ENCODE assay signal across 7 cellular contexts in the genomic region with DNA sequence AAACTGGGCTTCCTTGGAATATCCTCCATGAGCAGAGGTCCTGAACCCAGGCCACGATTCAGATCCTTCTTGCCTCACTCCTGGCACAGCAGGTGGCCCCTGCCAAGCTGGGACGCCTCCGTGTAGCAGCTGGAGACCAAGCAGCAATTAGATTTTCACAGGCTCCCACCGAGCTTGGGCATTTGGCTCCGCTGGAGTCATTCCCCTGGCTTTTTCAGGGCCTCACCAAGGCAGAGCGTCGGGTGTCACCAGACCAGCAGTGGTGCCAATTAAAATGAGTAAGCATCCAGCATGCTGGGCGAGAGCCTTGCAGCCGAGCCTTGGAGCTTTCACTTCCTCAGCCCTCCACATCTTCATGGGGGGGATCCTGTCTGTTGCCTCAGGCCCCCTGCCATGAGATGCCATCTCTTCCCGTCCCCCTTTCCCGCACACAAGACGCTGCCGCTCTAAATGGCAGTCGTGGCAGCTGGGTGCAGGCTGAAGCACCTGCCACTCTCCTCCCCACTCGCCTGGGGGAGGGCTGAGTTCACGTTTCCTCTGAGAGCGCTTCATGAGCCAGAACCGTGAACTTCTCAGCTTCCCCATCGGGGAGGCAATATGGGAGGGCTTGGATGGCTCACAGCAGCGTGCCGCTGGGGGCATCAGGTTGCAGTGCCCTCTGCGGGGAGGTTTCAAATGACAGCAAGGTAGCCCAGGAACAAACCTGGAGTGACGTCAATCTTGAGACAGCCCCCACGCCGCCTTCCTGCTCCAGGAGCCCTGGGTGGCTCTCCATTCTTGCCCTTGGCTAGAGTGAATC. TPM values are rescaled to one million over a fixed set of nuclear protein-coding genes. Genes with fewer than 3 reads are reported as not detected.
DNase-seq lines count a peak whose midpoint lies in the region; ATAC-seq and TF ChIP-seq lines count a peak whose summit lies in the region.

No MANE protein-coding gene starts in this region.

- H3K4me1 ChIP-seq in left ventricle myocardium inferior (peaks cover 100% of the 10 kb centered on the region), skeletal muscle satellite cell (ENCODE audit: control insufficient read depth, insufficient read depth, low read length) (peaks cover 50% of the 10 kb centered on the region)

- peaks cover 70% of the 10 kb centered on the region for H3K36me3 ChIP-seq in left ventricle myocardium inferior
- H3K36me3 ChIP-seq in skeletal muscle satellite cell (ENCODE audit: insufficient read depth, low read length), result peaks cover 39% of the 10 kb centered on the region

- ATAC-seq in GM18909 (IDR thresholded peaks at IDR 0.05; ENCODE audit: poor library complexity, unreplicated experiment), result peak; percentile 73
- ATAC-seq in HG03097 (IDR thresholded peaks at IDR 0.05; ENCODE audit: low FRiP score, unreplicated experiment), result peak; percentile 40
- ATAC-seq in HG03039 (IDR thresholded peaks at IDR 0.05; ENCODE audit: unreplicated experiment), result no peak

- no peaks in the 10 kb centered on the region for H3K9me3 ChIP-seq in left ventricle myocardium inferior (replicated peaks)
- no peaks in the 10 kb centered on the region for H3K9me3 ChIP-seq in skeletal muscle satellite cell (replicated peaks; ENCODE audit: low read length)

- H3K4me2 ChIP-seq in skeletal muscle satellite cell (ENCODE audit: low read length), result peak overlapping the region; percentile 72

- DNase-seq in NCI-H446 treated with DMSO at 0.1 percent for 48 hours (lab: John Stamatoyannopoulos, UW) (peak; percentile 89), activated T-cell treated with anti-CD3 and anti-CD28 coated beads for 48 hours (ENCODE audit: low read depth) (peak; percentile 48), left ventricle myocardium inferior (peak; percentile 52)

- peak overlapping the region; percentile 99 for H3K27ac ChIP-seq in left ventricle myocardium inferior (replicated peaks)

- H3K27me3 ChIP-seq in left ventricle myocardium inferior (ENCODE audit: low read depth) (no peaks in the 10 kb centered on the region), skeletal muscle satellite cell (ENCODE audit: control insufficient read depth, insufficient read depth, low read length) (no peaks in the 10 kb centered on the region)

- peak overlapping the region; percentile 15 for H3K4me3 ChIP-seq in left ventricle myocardium inferior
- peak overlapping the region; percentile 31 for H3K4me3 ChIP-seq in skeletal muscle satellite cell (ENCODE audit: low read length)

- intact Hi-C loops in left ventricle myocardium inferior (cut with micrococcal nuclease), result no loop called here

- H3K9ac ChIP-seq in skeletal muscle satellite cell (ENCODE audit: low read depth, low read length), result peak overlapping the region; percentile 44

- no peak for TF ChIP-seq CTCF in left ventricle myocardium inferior (IDR thresholded peaks at IDR 0.05; ENCODE audit: borderline replicate concordance)

RNA-seq across cellular contexts. Expression of gene TPCN1, which starts 11.7 kb away (rescaled TPM):
- 153 TPM for total RNA-seq in left ventricle myocardium inferior
- total RNA-seq in skeletal muscle satellite cell (2012; rRNA removed), result 12.7 and 13.4 TPM in 2 replicates

RNA-seq across cellular contexts. Expression of gene RITA1, which starts 47.5 kb away (rescaled TPM):
- 17.9 TPM for total RNA-seq in left ventricle myocardium inferior
- total RNA-seq in skeletal muscle satellite cell (2012; rRNA removed), result 19.3 and 22.5 TPM in 2 replicates

RNA-seq across cellular contexts. Expression of gene DDX54, which starts 47.7 kb away (rescaled TPM):
- 34.7 TPM for total RNA-seq in left ventricle myocardium inferior
- total RNA-seq in skeletal muscle satellite cell (2012; rRNA removed), result 40.2 and 49.2 TPM in 2 replicates
